18 cellular contexts compared by ENCODE assay signal in genomic region chr7:33591481-33591880, GRCh38.
DNase-seq lines count a peak whose midpoint lies in the region; ATAC-seq, FAIRE-seq and TF ChIP-seq lines count a peak whose summit lies in the region.
"Had no signal": no experiment of that assay in that cellular context is flagged by ENCODE, and none has a peak within 500 bp of the region (broad histone marks: within the 10 kb centered on the region; RNA-seq: fewer than 3 reads in every experiment).

No MANE protein-coding gene starts in this region.

- no peak overlapping the region for H3K4me3 Mint-ChIP-seq in activated T-helper 17 cell treated with anti-CD3 and anti-CD28 coated beads, Interleukin-2, amount 50 U/mL, for 72 hours
- H3K4me3 Mint-ChIP-seq: activated CD8-positive, alpha-beta T cell treated with anti-CD3 and anti-CD28 coated beads, Interleukin-2, amount 10 ng/mL, durations not matched to agents 7 days and 5 days; dendritic cell treated with granulocyte-macrophage colony-stimulating factor and Interleukin-4, amounts not matched to agents 40 ng/mL and 50 ng/mL, for 4 days had no signal

- H3K4me1 Mint-ChIP-seq in activated T-helper 17 cell treated with anti-CD3 and anti-CD28 coated beads, Interleukin-2, amount 50 U/mL, for 72 hours, result no peaks in the 10 kb centered on the region

- peaks cover 3% of the 10 kb centered on the region for H3K4me1 ChIP-seq in HEK293 (ENCODE audit: control insufficient read depth, insufficient read depth, low read length)
- H3K4me1 ChIP-seq in HepG2 (ENCODE audit: insufficient read depth, low read length), result no peaks in the 10 kb centered on the region
- H3K4me1 ChIP-seq: body of pancreas had no signal

- no peak for ATAC-seq in HepG2
- ATAC-seq in activated T-helper 17 cell treated with anti-CD3 and anti-CD28 coated beads, Interleukin-2, amount 50 U/mL, for 72 hours (replicated peaks), result no peak
- ATAC-seq: activated CD8-positive, alpha-beta T cell treated with anti-CD3 and anti-CD28 coated beads, Interleukin-2, amount 10 ng/mL, durations not matched to agents 7 days and 5 days; activated naive CD4-positive, alpha-beta T cell treated with anti-CD3 and anti-CD28 coated beads, Interleukin-2, amount 50 U/mL, for 72 hours; body of pancreas had no signal

- no peak for FAIRE-seq in HepG2 (lab: Jason Lieb, UNC)

- H3K27me3 ChIP-seq in HepG2 (ENCODE audit: control insufficient read depth in 1 of 2, insufficient read depth in 2 of 2, low read length in 2 of 2), result no peaks in the 10 kb centered on the region
- H3K27me3 ChIP-seq: body of pancreas, suprapubic skin had no signal

- CTCF ChIA-PET in HEK293 (lab: Yijun Ruan, JAX) (no interaction called here), HepG2 (lab: Yijun Ruan, JAX; ENCODE audit: low intra/inter-chr PET ratio, low total read pairs) (no interaction called here)

- no peaks in the 10 kb centered on the region for H3K27me3 Mint-ChIP-seq in activated T-helper 17 cell treated with anti-CD3 and anti-CD28 coated beads, Interleukin-2, amount 50 U/mL, for 72 hours
- H3K27me3 Mint-ChIP-seq: dendritic cell treated with granulocyte-macrophage colony-stimulating factor and Interleukin-4, amounts not matched to agents 40 ng/mL and 50 ng/mL, for 4 days had no signal

- H3K4me2 ChIP-seq in HepG2 (ENCODE audit: low read depth, low read length), result no peak overlapping the region

- H4K20me1 ChIP-seq in HepG2 (ENCODE audit: insufficient read depth, low read length), result no peaks in the 10 kb centered on the region

- no peak overlapping the region for H2AFZ ChIP-seq in HepG2 (ENCODE audit: low read length)

- no peak overlapping the region for H3K9ac ChIP-seq in HepG2 (ENCODE audit: insufficient read depth, low read depth, low read length)

- H3K36me3 ChIP-seq in HEK293 (ENCODE audit: control insufficient read depth in 2 of 2, insufficient read depth in 1 of 2, low read length in 2 of 2) (no peaks in the 10 kb centered on the region), HepG2 (replicated peaks in 1 of 2; ENCODE audit: control insufficient read depth in 1 of 2, insufficient read depth in 2 of 2, low read length in 2 of 2) (no peaks in the 10 kb centered on the region)
- H3K36me3 ChIP-seq: suprapubic skin had no signal

- H3K4me3 ChIP-seq in HEK293 (ENCODE audit: low read depth, low read length) (no peak overlapping the region), NB4 (ENCODE audit: low read depth, low read length) (no peak overlapping the region), astrocyte of the spinal cord (ENCODE audit: low read depth, low read length) (no peak overlapping the region), HepG2 (replicated peaks in 1 of 3; ENCODE audit: insufficient read depth in 1 of 3, low read depth in 2 of 3, low read length in 3 of 3) (no peak overlapping the region)
- H3K4me3 ChIP-seq: body of pancreas, suprapubic skin had no signal

- H3K27ac Mint-ChIP-seq in activated T-helper 17 cell treated with anti-CD3 and anti-CD28 coated beads, Interleukin-2, amount 50 U/mL, for 72 hours, result no peak overlapping the region
- H3K27ac Mint-ChIP-seq: activated CD8-positive, alpha-beta T cell treated with anti-CD3 and anti-CD28 coated beads, Interleukin-2, amount 10 ng/mL, durations not matched to agents 7 days and 5 days; activated naive CD4-positive, alpha-beta T cell treated with anti-CD3 and anti-CD28 coated beads, Interleukin-2, amount 50 U/mL, for 72 hours; dendritic cell treated with granulocyte-macrophage colony-stimulating factor and Interleukin-4, amounts not matched to agents 40 ng/mL and 50 ng/mL, for 4 days had no signal

- no peak for TF ChIP-seq CTCF in HEK293 (tag by site-specific recombination; IDR thresholded peaks at IDR 0.05)
- TF ChIP-seq CTCF in NB4 (IDR thresholded peaks at IDR 0.05; ENCODE audit: low read depth, low read length), result no peak
- TF ChIP-seq CTCF in astrocyte of the spinal cord (IDR thresholded peaks at IDR 0.05; ENCODE audit: low read depth, low read length), result no peak
- TF ChIP-seq CTCF in HepG2 (CRISPR knock-in tag; IDR thresholded peaks at IDR 0.05), result no peak

- H3K27ac ChIP-seq in HEK293 (ENCODE audit: extremely low read depth, low read depth, low read length) (no peak overlapping the region), HepG2 (ENCODE audit: extremely low read length, insufficient read depth, low read length) (no peak overlapping the region)
- H3K27ac ChIP-seq: body of pancreas, C4-2B, suprapubic skin had no signal

- no peak for TF ChIP-seq EP300 in HepG2 (IDR thresholded peaks at IDR 0.05; ENCODE audit: low read depth in 2 of 2, low read length in 2 of 2)
- no peak for TF ChIP-seq EP300 in HepG2 (CRISPR knock-in tag; IDR thresholded peaks at IDR 0.05; ENCODE audit: borderline replicate concordance)

- H3K36me3 Mint-ChIP-seq in activated T-helper 17 cell treated with anti-CD3 and anti-CD28 coated beads, Interleukin-2, amount 50 U/mL, for 72 hours (ENCODE audit: low read depth), result no peaks in the 10 kb centered on the region
- H3K36me3 Mint-ChIP-seq: activated naive CD4-positive, alpha-beta T cell treated with anti-CD3 and anti-CD28 coated beads, Interleukin-2, amount 50 U/mL, for 72 hours had no signal

- BruUV-seq in HepG2 (replicated peaks; lab: Mats Ljungman, UMichigan), result no TSS peak

- TF ChIP-seq RAD21 in HepG2 (CRISPR knock-in tag; IDR thresholded peaks at IDR 0.05), result no peak

- no peaks in the 10 kb centered on the region for H3K79me2 ChIP-seq in HepG2 (ENCODE audit: insufficient read depth, low read length)

- POLR2A ChIA-PET in HEK293 (lab: Yijun Ruan, JAX), result no interaction called here
- POLR2A ChIA-PET in HepG2 (lab: Yijun Ruan, JAX), result no interaction called here

- WGBS in HepG2 (ENCODE audit: low lambda C conversion rate), result 71% methylated on average over 5 of the region's 5 CpGs

- peaks cover 3% of the 10 kb centered on the region for H3K9me3 Mint-ChIP-seq in activated T-helper 17 cell treated with anti-CD3 and anti-CD28 coated beads, Interleukin-2, amount 50 U/mL, for 72 hours
- H3K9me3 Mint-ChIP-seq: activated naive CD4-positive, alpha-beta T cell treated with anti-CD3 and anti-CD28 coated beads, Interleukin-2, amount 50 U/mL, for 72 hours; dendritic cell treated with granulocyte-macrophage colony-stimulating factor and Interleukin-4, amounts not matched to agents 40 ng/mL and 50 ng/mL, for 4 days had no signal

- no peak for TF ChIP-seq POLR2A in NB4 (IDR thresholded peaks at IDR 0.05; ENCODE audit: extremely low read depth, insufficient read length)
- TF ChIP-seq POLR2A in HepG2 (IDR thresholded peaks at IDR 0.05; ENCODE audit: insufficient read depth in 1 of 2, low read depth in 2 of 2, low read length in 2 of 2), result no peak

- in situ Hi-C loops in astrocyte of the spinal cord (cut with HindIII; ENCODE audit: low sequenced_read_pairs) (no loop called here), HepG2 (cut with HindIII; ENCODE audit: extremely low pct_ligation_motif_present, low pct_unique_long_range_greater_than_20kb) (no loop called here)

- H3K9me3 ChIP-seq in HEK293 (ENCODE audit: control insufficient read depth, insufficient read depth, low read depth, low read length) (no peaks in the 10 kb centered on the region), HepG2 (ENCODE audit: low read length) (no peaks in the 10 kb centered on the region)
- H3K9me3 ChIP-seq: body of pancreas, suprapubic skin had no signal

- peak; percentile 25 for DNase-seq in NB4 (ENCODE audit: low read depth)
- peak; percentile 22 for DNase-seq in astrocyte of the spinal cord (ENCODE audit: low read depth, low spot score)
- DNase-seq in HepG2 (ENCODE audit: low spot score), result no peak
- DNase-seq in retina, result no peak
- no peak for DNase-seq in T1000 (lab: John Stamatoyannopoulos, UW)
- DNase-seq: activated CD8-positive, alpha-beta T cell treated with anti-CD3 and anti-CD28 coated beads, Interleukin-2, amount 10 ng/mL, durations not matched to agents 7 days and 5 days; activated T-cell treated with anti-CD3 and anti-CD28 coated beads, Interleukin-2, amount 50 U/mL, for 48 hours; body of pancreas; erythroblast; head of caudate nucleus; NCI-H1048; NCI-H82 had no signal

- intact Hi-C loops in HepG2 (cut with micrococcal nuclease; ENCODE audit: unreplicated experiment), result no loop called here

TF ChIP-seq in HEK293, 187 proteins besides CTCF, POLR2A, EP300 and RAD21:
- TF ChIP-seq ZNF513 (tag by site-specific recombination; IDR thresholded peaks at IDR 0.05), result peak; percentile 81
- no peak for TF ChIP-seq ZNF600 (tag by site-specific recombination; IDR thresholded peaks at IDR 0.05)
- TF ChIP-seq YY1 (tag by site-specific recombination; IDR thresholded peaks at IDR 0.05), result no peak

TF ChIP-seq in HepG2, 621 proteins besides CTCF, POLR2A, EP300 and RAD21:
- TF ChIP-seq ZNF343 (CRISPR knock-in tag; IDR thresholded peaks at IDR 0.05) (no peak), CREB1 (IDR thresholded peaks at IDR 0.05) (0 out of 2 replicates have a peak, but pooled peaks have one; percentile 22), CREB1 (CRISPR knock-in tag; IDR thresholded peaks at IDR 0.05) (no peak)

Comparison
In these comparisons a context has a peak if more than half of its experiments do, and no peak if none do; other contexts are left out.
1. DNase-seq: peak in NB4 (single experiment) and astrocyte of the spinal cord (single experiment); none in HepG2 (single experiment), retina (single experiment) and T1000 (single experiment).
2. Of the 63 proteins assayed by ChIP-seq in both HepG2 and HEK293: peak only in HepG2: none; only in HEK293: ZNF513; in both: none; in neither: 62.